ENCODE assay signal across 29 cellular contexts in the genomic region with DNA sequence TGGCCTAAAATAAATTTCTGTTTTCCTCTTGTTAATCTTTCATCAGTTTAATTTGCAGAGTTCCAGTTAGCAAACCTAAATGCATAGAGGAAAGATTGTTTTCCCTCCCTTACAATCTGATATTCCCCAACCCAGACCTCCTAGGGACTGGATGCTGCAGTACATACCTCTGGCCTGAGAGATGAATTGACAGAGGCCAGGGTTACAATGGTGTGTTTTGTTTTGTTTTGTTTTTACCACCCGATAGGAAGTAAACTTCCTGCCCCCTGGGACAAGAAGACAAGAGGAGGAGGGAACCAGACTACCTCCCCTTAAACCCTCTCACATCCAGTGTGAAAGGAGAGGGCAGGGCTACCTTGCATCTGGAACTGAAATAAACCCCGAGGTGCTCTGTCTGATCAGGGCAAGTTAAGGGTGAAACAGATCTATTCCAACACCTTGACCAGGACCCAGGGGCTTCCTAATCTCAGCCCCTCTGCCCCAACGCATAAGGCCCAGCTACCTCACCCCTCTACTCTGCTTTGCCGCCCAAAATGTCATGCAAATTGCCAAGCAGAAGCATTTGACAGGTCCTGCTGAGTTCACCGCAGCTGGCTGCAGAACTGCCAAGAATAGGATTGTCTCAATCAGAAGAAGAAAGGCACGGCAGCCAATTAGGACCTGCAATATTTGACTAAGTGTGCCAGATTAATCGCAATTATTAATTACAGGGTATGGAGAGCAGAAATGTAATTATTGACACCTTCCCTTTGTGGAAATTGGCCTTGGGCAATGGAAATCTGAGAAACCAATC.
"Had no signal": no experiment of that assay in that cellular context is flagged by ENCODE, and none has a peak within 500 bp of the region (broad histone marks: within the 10 kb centered on the region; RNA-seq: fewer than 3 reads in every experiment).

No MANE protein-coding gene starts in this region.

- H3K36me3 ChIP-seq: ascending aorta, cardiac muscle cell, left ventricle myocardium inferior, neutrophil, thoracic aorta, uterus, WERI-Rb-1 had no signal

- H3K9me3 Mint-ChIP-seq: activated CD4-positive, alpha-beta memory T cell treated with anti-CD3 and anti-CD28 coated beads, Interleukin-2, amount 10 ng/mL, durations not matched to agents 7 days and 5 days; activated CD4-positive, alpha-beta T cell treated with anti-CD3 and anti-CD28 coated beads, Interleukin-2, amount 10 ng/mL, durations not matched to agents 7 days and 5 days; activated naive CD4-positive, alpha-beta T cell treated with anti-CD3 and anti-CD28 coated beads, Interleukin-2, amount 10 ng/mL, durations not matched to agents 7 days and 5 days; activated naive CD8-positive, alpha-beta T cell treated with anti-CD3 and anti-CD28 coated beads, Interleukin-2, amount 10 ng/mL, durations not matched to agents 7 days and 5 days; activated T-cell treated with anti-CD3 and anti-CD28 coated beads, Interleukin-2, amount 50 U/mL, for 24 hours; nephron; stimulated activated naive CD8-positive, alpha-beta T cell treated with anti-CD3 and anti-CD28 coated beads, Interleukin-15, Interleukin-2, amounts not matched to agents 100 ng/mL and 50 ng/mL, for 24 hours had no signal

- H3K36me3 Mint-ChIP-seq: activated naive CD4-positive, alpha-beta T cell treated with anti-CD3 and anti-CD28 coated beads, Interleukin-2, amount 10 ng/mL, durations not matched to agents 7 days and 5 days; activated naive CD8-positive, alpha-beta T cell treated with anti-CD3 and anti-CD28 coated beads, Interleukin-2, amount 10 ng/mL, durations not matched to agents 7 days and 5 days; brain had no signal

- ATAC-seq: mucosa of descending colon, sciatic nerve had no signal

- H3K4me1 ChIP-seq: ascending aorta, left ventricle myocardium inferior, uterus had no signal

- H3K27ac ChIP-seq: ascending aorta, cardiac muscle cell, coronary artery, dorsolateral prefrontal cortex, left ventricle myocardium inferior, neutrophil, skin epidermis, thoracic aorta, uterus, WERI-Rb-1 had no signal

- DNase-seq: activated CD4-positive, alpha-beta memory T cell treated with anti-CD3 and anti-CD28 coated beads, Interleukin-2, amount 10 ng/mL, durations not matched to agents 7 days and 5 days; activated CD4-positive, alpha-beta T cell treated with anti-CD3 and anti-CD28 coated beads, Interleukin-2, amount 10 ng/mL, durations not matched to agents 7 days and 5 days; activated CD4-positive, CD25-positive, alpha-beta regulatory T cell treated with anti-CD3 and anti-CD28 coated beads, Interleukin-2, amount 50 U/mL, for 72 hours; activated CD8-positive, alpha-beta memory T cell treated with anti-CD3 and anti-CD28 coated beads, Interleukin-2, amount 50 U/mL, for 48 hours; activated gamma-delta T cell; activated naive CD4-positive, alpha-beta T cell treated with anti-CD3 and anti-CD28 coated beads, Interleukin-2, amount 10 ng/mL, durations not matched to agents 7 days and 5 days; activated naive CD8-positive, alpha-beta T cell treated with anti-CD3 and anti-CD28 coated beads, Interleukin-2, amount 10 ng/mL, durations not matched to agents 7 days and 5 days; activated T-cell treated with anti-CD3 and anti-CD28 coated beads, Interleukin-2, amount 50 U/mL, for 24 hours; dorsolateral prefrontal cortex; effector memory CD4-positive, alpha-beta T cell; left ventricle myocardium inferior; mucosa of descending colon; stimulated activated CD4-positive, alpha-beta T cell treated with anti-CD3 and anti-CD28 coated beads, Interleukin-12 subunit alpha, Interleukin-12 subunit beta, amount 100 ng/mL, for 4 hours; stimulated activated CD4-positive, alpha-beta T cell treated with anti-CD3 and anti-CD28 coated beads, Interleukin-4, amount 100 ng/mL, for 1 hour; trophoblast cell; uterus; WERI-Rb-1 had no signal

- H3K4me3 ChIP-seq: ascending aorta, cardiac muscle cell, coronary artery, dorsolateral prefrontal cortex, left ventricle myocardium inferior, lung, mucosa of descending colon, skin epidermis, thoracic aorta, uterus had no signal

- H3K4me1 Mint-ChIP-seq: activated CD4-positive, alpha-beta memory T cell treated with anti-CD3 and anti-CD28 coated beads, Interleukin-2, amount 10 ng/mL, durations not matched to agents 7 days and 5 days; activated CD4-positive, alpha-beta T cell treated with anti-CD3 and anti-CD28 coated beads, Interleukin-2, amount 10 ng/mL, durations not matched to agents 7 days and 5 days; activated naive CD4-positive, alpha-beta T cell treated with anti-CD3 and anti-CD28 coated beads, Interleukin-2, amount 10 ng/mL, durations not matched to agents 7 days and 5 days; activated naive CD8-positive, alpha-beta T cell treated with anti-CD3 and anti-CD28 coated beads, Interleukin-2, amount 10 ng/mL, durations not matched to agents 7 days and 5 days; nephron had no signal

- H3K9me3 ChIP-seq: ascending aorta, left ventricle myocardium inferior, mucosa of descending colon, neutrophil, thoracic aorta, uterus had no signal

- H3K27ac Mint-ChIP-seq: activated CD4-positive, alpha-beta memory T cell treated with anti-CD3 and anti-CD28 coated beads, Interleukin-2, amount 10 ng/mL, durations not matched to agents 7 days and 5 days; activated CD4-positive, alpha-beta T cell treated with anti-CD3 and anti-CD28 coated beads, Interleukin-2, amount 10 ng/mL, durations not matched to agents 7 days and 5 days; activated naive CD4-positive, alpha-beta T cell treated with anti-CD3 and anti-CD28 coated beads, Interleukin-2, amount 10 ng/mL, durations not matched to agents 7 days and 5 days; activated naive CD8-positive, alpha-beta T cell treated with anti-CD3 and anti-CD28 coated beads, Interleukin-2, amount 10 ng/mL, durations not matched to agents 7 days and 5 days; activated T-cell treated with anti-CD3 and anti-CD28 coated beads, Interleukin-2, amount 50 U/mL, for 24 hours; nephron; progenitor cell of endocrine pancreas; stimulated activated naive CD8-positive, alpha-beta T cell treated with anti-CD3 and anti-CD28 coated beads, Interleukin-15, Interleukin-2, amounts not matched to agents 100 ng/mL and 50 ng/mL, for 24 hours had no signal

- H3K4me3 Mint-ChIP-seq: activated CD4-positive, alpha-beta memory T cell treated with anti-CD3 and anti-CD28 coated beads, Interleukin-2, amount 10 ng/mL, durations not matched to agents 7 days and 5 days; activated CD4-positive, alpha-beta T cell treated with anti-CD3 and anti-CD28 coated beads, Interleukin-2, amount 10 ng/mL, durations not matched to agents 7 days and 5 days; activated naive CD4-positive, alpha-beta T cell treated with anti-CD3 and anti-CD28 coated beads, Interleukin-2, amount 10 ng/mL, durations not matched to agents 7 days and 5 days; activated naive CD8-positive, alpha-beta T cell treated with anti-CD3 and anti-CD28 coated beads, Interleukin-2, amount 10 ng/mL, durations not matched to agents 7 days and 5 days; activated T-cell treated with anti-CD3 and anti-CD28 coated beads, Interleukin-2, amount 50 U/mL, for 24 hours; brain; nephron; stimulated activated naive CD8-positive, alpha-beta T cell treated with anti-CD3 and anti-CD28 coated beads, Interleukin-15, Interleukin-2, amounts not matched to agents 100 ng/mL and 50 ng/mL, for 24 hours had no signal

- H3K27me3 ChIP-seq: ascending aorta, cardiac muscle cell, uterus had no signal
